8 cellular contexts compared by ENCODE assay signal in genomic region chr17:4947010-4947410, GRCh38. TPM values are rescaled to one million over a fixed set of nuclear protein-coding genes. Genes with fewer than 3 reads are reported as not detected.
A peak's percentile ranks its signal among the peaks of the same experiment; 100 is the strongest.
DNase-seq lines count a peak whose midpoint lies in the region; FAIRE-seq and TF ChIP-seq lines count a peak whose summit lies in the region.

No MANE protein-coding gene starts in this region.

- no peak overlapping the region for H2AFZ ChIP-seq in keratinocyte (ENCODE audit: control insufficient read depth, low read length)

- H3K9me1 ChIP-seq in keratinocyte (ENCODE audit: control insufficient read depth, extremely low read depth, insufficient read depth, low read length) = no peaks in the 10 kb centered on the region

- H3K9me3 ChIP-seq in keratinocyte (ENCODE audit: control insufficient read depth, low read depth, low read length) = no peaks in the 10 kb centered on the region
- H3K9me3 ChIP-seq in tibial artery = no peaks in the 10 kb centered on the region

- H3K9ac ChIP-seq in keratinocyte (ENCODE audit: control insufficient read depth, extremely low read depth, insufficient read depth, low read length) = peak overlapping the region; percentile 94

- peak overlapping the region; percentile 100 for H3K4me2 ChIP-seq in keratinocyte (ENCODE audit: control insufficient read depth, extremely low read depth, insufficient read depth, low read depth, low read length)

- no peak for FAIRE-seq in keratinocyte (lab: Jason Lieb, UNC)

- TF ChIP-seq CTCF in keratinocyte (optimal IDR thresholded peaks at IDR 0.05 in 1 of 3, IDR thresholded peaks at IDR 0.05 in 1 of 3, conservative IDR thresholded peaks at IDR 0.05 in 1 of 3; ENCODE audit: extremely low read depth in 1 of 3, insufficient read depth in 2 of 3, low read length in 3 of 3) (no peak), tibial artery (IDR thresholded peaks at IDR 0.05) (no peak)

- H3K4me1 ChIP-seq in keratinocyte (ENCODE audit: control insufficient read depth, extremely low read depth, insufficient read depth, low read length) (peaks cover 35% of the 10 kb centered on the region), tibial artery (peaks cover 6 to 58% (median 43%) of the 10 kb centered on the region in 4 donors)

- DNase-seq in 8988T (peak; percentile 15), HCEC 1CT (peak; percentile 16), keratinocyte (ENCODE audit: low read depth, low spot score) (no peak), tibial artery (peak in 1 of 2 donors; percentile 36), LoVo (ENCODE audit: low spot score) (no peak), KG1 (lab: John Stamatoyannopoulos, UW) (no peak)
- peak; percentile 27 for DNase-seq in activated naive CD4-positive, alpha-beta T cell treated with anti-CD3 and anti-CD28 coated beads, Interleukin-2, amount 50 U/mL, for 16 hours
- no peak for DNase-seq in stimulated activated CD8-positive, alpha-beta memory T cell treated with anti-CD3 and anti-CD28 coated beads, Interleukin-4, amount 100 ng/mL, for 48 hours

- no peaks in the 10 kb centered on the region for H3K27me3 ChIP-seq in keratinocyte (ENCODE audit: control insufficient read depth, extremely low read depth, insufficient read depth, low read length)
- H3K27me3 ChIP-seq in tibial artery = no peaks in the 10 kb centered on the region

- H3K4me3 ChIP-seq in keratinocyte (ENCODE audit: control insufficient read depth in 2 of 3, extremely low read depth in 1 of 3, insufficient read depth in 2 of 3, low read depth in 1 of 3, low read length in 3 of 3) = peak overlapping the region; percentile 96 to 99 (median 97)
- peak overlapping the region; percentile 93 to 100 for H3K4me3 ChIP-seq in tibial artery

- H3K36me3 ChIP-seq in keratinocyte (ENCODE audit: control insufficient read depth in 2 of 2, extremely low read depth in 1 of 2, insufficient read depth in 2 of 2, low read length in 2 of 2) (peaks cover 27 to 34% of the 10 kb centered on the region in 2 experiments), tibial artery (peaks cover 42 to 52% (median 44%) of the 10 kb centered on the region in 3 donors)

- intact Hi-C loops in tibial artery (cut with DNase I; ENCODE audit: low total_unique reads) = loop anchor here (5.0 kb wide), 1 partner anchor 50 kb away; the partner anchor contains the start of genes INCA1 and KIF1C

- peaks cover 15% of the 10 kb centered on the region for H4K20me1 ChIP-seq in keratinocyte (ENCODE audit: control insufficient read depth, extremely low read depth, insufficient read depth, low read length)

- H3K79me2 ChIP-seq in keratinocyte (ENCODE audit: control insufficient read depth, insufficient read depth, low read length) = peaks cover 46% of the 10 kb centered on the region

- H3K27ac ChIP-seq in keratinocyte (ENCODE audit: control insufficient read depth, insufficient read depth, low read length) (peak overlapping the region; percentile 89), tibial artery (peak overlapping the region; percentile 95 to 99)

- dilution Hi-C loops in keratinocyte (cut with MboI; ENCODE audit: extremely low pct_ligation_motif_present, low sequenced_read_pairs) = loop anchor here (10.0 kb wide), 1 partner anchor 58 kb away; no protein-coding TSS in a partner anchor

RNA-seq across cellular contexts. Expression of gene PFN1, which starts 1.3 kb away (rescaled TPM):
- 1,029 to 1,579 TPM (median 1,435 TPM) in 3 replicates for polyA plus RNA-seq in keratinocyte
- polyA plus RNA-seq in keratinocyte (2011; ENCODE audit: low read depth) = 93.5 TPM
- 1,284 and 1,740 TPM in 2 replicates for polyA plus RNA-seq in keratinocyte (2011; cell fraction: cytosol; rRNA removed)
- polyA plus RNA-seq in keratinocyte (2011; cell fraction: nucleus; rRNA removed) = 522 and 618 TPM in 2 replicates
- 752 and 2,112 TPM in 2 replicates for polyA plus RNA-seq in keratinocyte (2012; ENCODE audit: low replicate concordance)
- polyA minus RNA-seq in keratinocyte = 549 to 818 TPM (median 613 TPM) in 3 replicates
- 3,030 TPM for polyA minus RNA-seq in keratinocyte (2011; cell fraction: cytosol; rRNA and poly(A)+ RNA removed)
- polyA minus RNA-seq in keratinocyte (2011; cell fraction: nucleus; rRNA and poly(A)+ RNA removed) = 168 and 208 TPM in 2 replicates

RNA-seq across cellular contexts. Expression of gene ENO3, which starts 3.9 kb away (rescaled TPM):
- polyA plus RNA-seq in keratinocyte = 1.8 to 3.1 TPM (median 2.4 TPM) in 3 replicates
- polyA plus RNA-seq in keratinocyte (2011; ENCODE audit: low read depth) = 1.5 TPM
- polyA plus RNA-seq in keratinocyte (2011; cell fraction: cytosol; rRNA removed) = 0.48 and 0.64 TPM in 2 replicates
- 14.2 and 14.8 TPM in 2 replicates for polyA plus RNA-seq in keratinocyte (2011; cell fraction: nucleus; rRNA removed)
- polyA plus RNA-seq in keratinocyte (2012; ENCODE audit: low replicate concordance) = 2.9 and 3.3 TPM in 2 replicates
- polyA minus RNA-seq in keratinocyte = 0.20 to 1.4 TPM (median 1.1 TPM) in 3 replicates
- 3.6 TPM for polyA minus RNA-seq in keratinocyte (2011; cell fraction: cytosol; rRNA and poly(A)+ RNA removed)
- 1.7 TPM in 2 replicates for polyA minus RNA-seq in keratinocyte (2011; cell fraction: nucleus; rRNA and poly(A)+ RNA removed)

RNA-seq across cellular contexts. Expression of gene RNF167, which starts 6.9 kb away (rescaled TPM):
- polyA plus RNA-seq in keratinocyte = 101 to 129 TPM (median 118 TPM) in 3 replicates
- 76.5 TPM for polyA plus RNA-seq in keratinocyte (2011; ENCODE audit: low read depth)
- polyA plus RNA-seq in keratinocyte (2011; cell fraction: cytosol; rRNA removed) = 180 and 200 TPM in 2 replicates
- 197 and 208 TPM in 2 replicates for polyA plus RNA-seq in keratinocyte (2011; cell fraction: nucleus; rRNA removed)
- polyA plus RNA-seq in keratinocyte (2012; ENCODE audit: low replicate concordance) = 124 and 136 TPM in 2 replicates
- 97.9 to 161 TPM (median 108 TPM) in 3 replicates for polyA minus RNA-seq in keratinocyte
- polyA minus RNA-seq in keratinocyte (2011; cell fraction: cytosol; rRNA and poly(A)+ RNA removed) = 177 TPM
- polyA minus RNA-seq in keratinocyte (2011; cell fraction: nucleus; rRNA and poly(A)+ RNA removed) = 45.4 and 50.7 TPM in 2 replicates

RNA-seq across cellular contexts. Expression of gene SLC25A11, which starts 7.2 kb away (rescaled TPM):
- polyA plus RNA-seq in keratinocyte = 28.3 to 43.6 TPM (median 33.8 TPM) in 3 replicates
- polyA plus RNA-seq in keratinocyte (2011; ENCODE audit: low read depth) = 30.2 TPM
- 24.2 and 34.0 TPM in 2 replicates for polyA plus RNA-seq in keratinocyte (2011; cell fraction: cytosol; rRNA removed)
- polyA plus RNA-seq in keratinocyte (2011; cell fraction: nucleus; rRNA removed) = 20.7 and 24.5 TPM in 2 replicates
- polyA plus RNA-seq in keratinocyte (2012; ENCODE audit: low replicate concordance) = 26.3 and 42.6 TPM in 2 replicates
- polyA minus RNA-seq in keratinocyte = 30.9 to 80.3 TPM (median 31.3 TPM) in 3 replicates
- 34.0 TPM for polyA minus RNA-seq in keratinocyte (2011; cell fraction: cytosol; rRNA and poly(A)+ RNA removed)
- 12.2 and 12.6 TPM in 2 replicates for polyA minus RNA-seq in keratinocyte (2011; cell fraction: nucleus; rRNA and poly(A)+ RNA removed)

RNA-seq across cellular contexts. Expression of gene GP1BA, which starts 14.9 kb away (rescaled TPM):
- polyA plus RNA-seq in keratinocyte = not detected in 3 replicates
- polyA plus RNA-seq in keratinocyte (2011; ENCODE audit: low read depth) = not detected
- polyA plus RNA-seq in keratinocyte (2011; cell fraction: cytosol; rRNA removed) = 0.03 TPM in 1 of 2 replicates, not detected in the other
- not detected in 2 replicates for polyA plus RNA-seq in keratinocyte (2011; cell fraction: nucleus; rRNA removed)
- 0.74 and 1.5 TPM in 2 replicates for polyA plus RNA-seq in keratinocyte (2012; ENCODE audit: low replicate concordance)
- polyA minus RNA-seq in keratinocyte = not detected in 3 replicates
- polyA minus RNA-seq in keratinocyte (2011; cell fraction: cytosol; rRNA and poly(A)+ RNA removed) = not detected
- not detected in 2 replicates for polyA minus RNA-seq in keratinocyte (2011; cell fraction: nucleus; rRNA and poly(A)+ RNA removed)

Comparison
In these comparisons a context has a peak if more than half of its experiments do, and no peak if none do; other contexts are left out.
1. DNase-seq: peak in 8988T (single experiment), HCEC 1CT (single experiment) and activated naive CD4-positive, alpha-beta T cell treated with anti-CD3 and anti-CD28 coated beads, Interleukin-2, amount 50 U/mL, for 16 hours (single experiment); none in keratinocyte (single experiment), LoVo (single experiment), stimulated activated CD8-positive, alpha-beta memory T cell treated with anti-CD3 and anti-CD28 coated beads, Interleukin-4, amount 100 ng/mL, for 48 hours (single experiment) and KG1 (single experiment).